In the genomic region with DNA sequence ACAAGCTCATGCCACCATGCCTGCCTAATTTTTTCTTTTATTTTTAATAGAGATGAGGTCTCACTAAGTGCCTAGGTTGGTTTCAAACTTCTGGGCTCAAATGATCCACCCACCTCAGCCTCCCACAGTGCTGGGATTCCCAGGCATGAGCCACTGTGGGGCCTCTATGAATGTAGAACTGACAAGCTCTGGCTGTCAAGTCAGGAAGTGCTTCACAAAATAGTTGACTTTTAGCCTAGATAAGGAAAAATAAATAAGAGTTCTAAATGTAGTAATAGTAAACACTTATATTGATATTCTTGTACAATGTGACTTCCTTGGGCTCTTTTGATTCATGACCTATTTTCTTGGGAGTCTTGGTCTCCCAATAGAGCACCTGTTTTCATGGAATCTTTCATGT, we compare ENCODE assay signal across 15 cellular contexts. TPM values are rescaled to one million over a fixed set of nuclear protein-coding genes. Genes with fewer than 3 reads are reported as not detected.
DNase-seq lines count a peak whose midpoint lies in the region; ATAC-seq, FAIRE-seq and TF ChIP-seq lines count a peak whose summit lies in the region.
"Had no signal": no experiment of that assay in that cellular context is flagged by ENCODE, and none has a peak within 500 bp of the region (broad histone marks: within the 10 kb centered on the region; RNA-seq: fewer than 3 reads in every experiment).

No MANE protein-coding gene starts in this region.

- TF ChIP-seq RAD21 in HepG2 (CRISPR knock-in tag; IDR thresholded peaks at IDR 0.05), result no peak

- POLR2A ChIA-PET in HepG2 (lab: Yijun Ruan, JAX), result no interaction called here

- peaks cover 14% of the 10 kb centered on the region for H3K4me1 ChIP-seq in HepG2 (ENCODE audit: insufficient read depth, low read length)
- H3K4me1 ChIP-seq in pancreas, result peaks cover 5 to 27% (median 7%) of the 10 kb centered on the region in 3 donors
- H3K4me1 ChIP-seq: HAP-1 had no signal

- H3K4me3 ChIP-seq in HepG2 (replicated peaks in 1 of 3; ENCODE audit: insufficient read depth in 1 of 3, low read depth in 2 of 3, low read length in 3 of 3) (no peak overlapping the region), pancreas (no peak overlapping the region)
- H3K4me3 ChIP-seq: HAP-1 had no signal

- H3K4me3 Mint-ChIP-seq in type B pancreatic cell, result peak overlapping the region; percentile 5
- no peak overlapping the region for H3K4me3 Mint-ChIP-seq in activated naive CD8-positive, alpha-beta T cell treated with anti-CD3 and anti-CD28 coated beads, Interleukin-2, amount 50 U/mL, for 24 hours
- H3K4me3 Mint-ChIP-seq: CD4-positive, alpha-beta T cell had no signal

- no peak for TF ChIP-seq POLR2A in HepG2 (IDR thresholded peaks at IDR 0.05; ENCODE audit: insufficient read depth in 1 of 2, low read depth in 2 of 2, low read length in 2 of 2)

- no peaks in the 10 kb centered on the region for H3K79me2 ChIP-seq in HepG2 (ENCODE audit: insufficient read depth, low read length)

- TF ChIP-seq EP300 in HepG2 (IDR thresholded peaks at IDR 0.05; ENCODE audit: low read depth in 2 of 2, low read length in 2 of 2) (no peak; a peak in 1 of 4 replicates), HepG2 (CRISPR knock-in tag; IDR thresholded peaks at IDR 0.05; ENCODE audit: borderline replicate concordance) (no peak)

- CTCF ChIA-PET in HepG2 (lab: Yijun Ruan, JAX; ENCODE audit: low intra/inter-chr PET ratio, low total read pairs), result no interaction called here

- intact Hi-C loops in HepG2 (cut with micrococcal nuclease; ENCODE audit: unreplicated experiment) (no loop called here), pancreas (cut with DNase I) (no loop called here)

- ATAC-seq in HepG2 (no peak; the same call in 2 of the 3 replicates), pancreas (peak; percentile 60 to 82 (median 78))
- no peak for ATAC-seq in activated naive CD8-positive, alpha-beta T cell treated with anti-CD3 and anti-CD28 coated beads, Interleukin-2, amount 50 U/mL, for 24 hours

- H3K4me1 Mint-ChIP-seq in type B pancreatic cell (ENCODE audit: unreplicated experiment), result no peaks in the 10 kb centered on the region
- H3K4me1 Mint-ChIP-seq in activated naive CD8-positive, alpha-beta T cell treated with anti-CD3 and anti-CD28 coated beads, Interleukin-2, amount 50 U/mL, for 24 hours, result no peaks in the 10 kb centered on the region

- no peaks in the 10 kb centered on the region for H3K36me3 ChIP-seq in HepG2 (replicated peaks in 1 of 2; ENCODE audit: control insufficient read depth in 1 of 2, insufficient read depth in 2 of 2, low read length in 2 of 2)
- H3K36me3 ChIP-seq in pancreas, result no peaks in the 10 kb centered on the region
- H3K36me3 ChIP-seq: HAP-1 had no signal

- no peaks in the 10 kb centered on the region for H3K9me3 Mint-ChIP-seq in type B pancreatic cell
- H3K9me3 Mint-ChIP-seq in activated naive CD8-positive, alpha-beta T cell treated with anti-CD3 and anti-CD28 coated beads, Interleukin-2, amount 50 U/mL, for 24 hours, result no peaks in the 10 kb centered on the region
- H3K9me3 Mint-ChIP-seq: CD4-positive, alpha-beta T cell had no signal

- FAIRE-seq in HepG2 (lab: Jason Lieb, UNC) (no peak), pancreas (lab: Jason Lieb, UNC) (no peak), GM19239 (lab: Jason Lieb, UNC) (no peak)
- FAIRE-seq: A204.1, H1 had no signal

- H3K36me3 Mint-ChIP-seq in type B pancreatic cell, result no peaks in the 10 kb centered on the region
- H3K36me3 Mint-ChIP-seq in activated naive CD8-positive, alpha-beta T cell treated with anti-CD3 and anti-CD28 coated beads, Interleukin-2, amount 50 U/mL, for 24 hours (ENCODE audit: low read depth), result no peaks in the 10 kb centered on the region

- no peak for DNase-seq in HepG2 (ENCODE audit: low spot score)
- DNase-seq in pancreas, result no peak
- DNase-seq in type B pancreatic cell (ENCODE audit: extremely low spot score, unreplicated experiment), result no peak
- DNase-seq in activated naive CD8-positive, alpha-beta T cell treated with anti-CD3 and anti-CD28 coated beads, Interleukin-2, amount 50 U/mL, for 24 hours, result no peak
- no peak for DNase-seq in cerebellar cortex (ENCODE audit: low spot score)
- no peak for DNase-seq in GM19239 (ENCODE audit: insufficient read length, low spot score)
- DNase-seq: ACHN; CD4-positive, alpha-beta T cell; DMS79 treated with DMSO at 0.1 percent for 48 hours; GF-D8 had no signal

- H2AFZ ChIP-seq in HepG2 (ENCODE audit: low read length), result no peak overlapping the region

- no TSS peak for BruUV-seq in HepG2 (replicated peaks; lab: Mats Ljungman, UMichigan)

- H3K27me3 Mint-ChIP-seq in type B pancreatic cell, result no peaks in the 10 kb centered on the region
- no peaks in the 10 kb centered on the region for H3K27me3 Mint-ChIP-seq in activated naive CD8-positive, alpha-beta T cell treated with anti-CD3 and anti-CD28 coated beads, Interleukin-2, amount 50 U/mL, for 24 hours
- H3K27me3 Mint-ChIP-seq: CD4-positive, alpha-beta T cell had no signal

- 0 out of 2 replicates have a peak overlapping the region, but pooled peaks have one; percentile 2 for H3K4me2 ChIP-seq in HepG2 (ENCODE audit: low read depth, low read length)

- in situ Hi-C loops in HepG2 (cut with HindIII; ENCODE audit: extremely low pct_ligation_motif_present, low pct_unique_long_range_greater_than_20kb), result no loop called here

- H3K27ac Mint-ChIP-seq in type B pancreatic cell, result peak overlapping the region; percentile 5
- H3K27ac Mint-ChIP-seq in activated naive CD8-positive, alpha-beta T cell treated with anti-CD3 and anti-CD28 coated beads, Interleukin-2, amount 50 U/mL, for 24 hours, result no peak overlapping the region
- H3K27ac Mint-ChIP-seq: CD4-positive, alpha-beta T cell had no signal

- no peak overlapping the region for H3K9ac ChIP-seq in HepG2 (ENCODE audit: insufficient read depth, low read depth, low read length)

- H4K20me1 ChIP-seq in HepG2 (ENCODE audit: insufficient read depth, low read length), result no peaks in the 10 kb centered on the region

- H3K9me3 ChIP-seq in HepG2 (ENCODE audit: low read length) (no peaks in the 10 kb centered on the region), pancreas (no peaks in the 10 kb centered on the region)
- H3K9me3 ChIP-seq: HAP-1 had no signal

- no peak overlapping the region for H3K27ac ChIP-seq in HepG2 (ENCODE audit: extremely low read length, insufficient read depth, low read length)
- H3K27ac ChIP-seq in pancreas, result no peak overlapping the region
- H3K27ac ChIP-seq: C4-2B had no signal

- H3K27me3 ChIP-seq in HepG2 (ENCODE audit: control insufficient read depth in 1 of 2, insufficient read depth in 2 of 2, low read length in 2 of 2) (no peaks in the 10 kb centered on the region), pancreas (no peaks in the 10 kb centered on the region)

- TF ChIP-seq CTCF in HepG2 (CRISPR knock-in tag; IDR thresholded peaks at IDR 0.05) (no peak), pancreas (IDR thresholded peaks at IDR 0.05) (no peak), type B pancreatic cell (conservative IDR thresholded peaks at IDR 0.05) (no peak)

TF ChIP-seq in HepG2, 621 proteins besides CTCF, POLR2A, EP300 and RAD21 (continues in another document):
- TF ChIP-seq, protein P1, sequence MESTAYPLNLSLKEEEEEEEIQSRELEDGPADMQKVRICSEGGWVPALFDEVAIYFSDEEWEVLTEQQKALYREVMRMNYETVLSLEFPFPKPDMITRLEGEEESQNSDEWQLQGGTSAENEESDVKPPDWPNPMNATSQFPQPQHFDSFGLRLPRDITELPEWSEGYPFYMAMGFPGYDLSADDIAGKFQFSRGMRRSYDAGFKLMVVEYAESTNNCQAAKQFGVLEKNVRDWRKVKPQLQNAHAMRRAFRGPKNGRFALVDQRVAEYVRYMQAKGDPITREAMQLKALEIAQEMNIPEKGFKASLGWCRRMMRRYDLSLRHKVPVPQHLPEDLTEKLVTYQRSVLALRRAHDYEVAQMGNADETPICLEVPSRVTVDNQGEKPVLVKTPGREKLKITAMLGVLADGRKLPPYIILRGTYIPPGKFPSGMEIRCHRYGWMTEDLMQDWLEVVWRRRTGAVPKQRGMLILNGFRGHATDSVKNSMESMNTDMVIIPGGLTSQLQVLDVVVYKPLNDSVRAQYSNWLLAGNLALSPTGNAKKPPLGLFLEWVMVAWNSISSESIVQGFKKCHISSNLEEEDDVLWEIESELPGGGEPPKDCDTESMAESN (CRISPR knock-in tag; conservative IDR thresholded peaks at IDR 0.05), result no peak
- TF ChIP-seq ZNF782 (CRISPR knock-in tag; IDR thresholded peaks at IDR 0.05; ENCODE audit: borderline replicate concordance) (no peak), ZFP37 (CRISPR knock-in tag; IDR thresholded peaks at IDR 0.05; ENCODE audit: borderline replicate concordance) (no peak), PPARG (CRISPR knock-in tag; conservative IDR thresholded peaks at IDR 0.05) (0 out of 2 replicates have a peak, but pooled peaks have one; percentile 58)

RNA-seq across cellular contexts. Expression of a gene that starts 40.0 kb away (rescaled TPM):
- total RNA-seq in HepG2 (2016; rRNA removed; fragmentation: Illumina TruSeq; extraction: Trizol), result 0.13 TPM in 1 of 2 replicates, not detected in the other
- total RNA-seq in HepG2 (2016; cell fraction: cytosol; rRNA removed; fragmentation: Illumina TruSeq; extraction: Trizol; ENCODE audit: low read depth), result 0.30 and 0.79 TPM in 2 replicates
- not detected in 2 replicates for total RNA-seq in HepG2 (2016; cell fraction: insoluble cytoplasmic fraction; rRNA removed; fragmentation: Illumina TruSeq; extraction: Trizol)
- 0.24 and 0.28 TPM in 2 replicates for total RNA-seq in HepG2 (2016; cell fraction: membrane; rRNA removed; fragmentation: Illumina TruSeq; extraction: Trizol)
- 0.37 TPM in 1 of 2 replicates, not detected in the other for total RNA-seq in HepG2 (2016; cell fraction: nucleus; rRNA removed; fragmentation: Illumina TruSeq; extraction: Trizol)
- polyA plus RNA-seq in HepG2 (2011; rRNA removed), result 0.08 TPM in 1 of 2 replicates, not detected in the other
- not detected in 2 replicates for polyA plus RNA-seq in HepG2 (2011; cell fraction: cytosol; rRNA removed)
- polyA plus RNA-seq in HepG2 (2011; cell fraction: nucleus; rRNA removed), result 0.10 and 0.59 TPM in 2 replicates
- polyA plus RNA-seq in HepG2 (2012), result 0.11 TPM in 1 of 2 replicates, not detected in the other
- not detected in 2 replicates for polyA plus RNA-seq in HepG2 (2016; cell fraction: cytosol; fragmentation: Illumina TruSeq; extraction: Trizol; ENCODE audit: low read depth)
- not detected in 2 replicates for polyA plus RNA-seq in HepG2 (2016; cell fraction: insoluble cytoplasmic fraction; fragmentation: Illumina TruSeq; extraction: Trizol; ENCODE audit: low read depth)
- not detected in 2 replicates for polyA plus RNA-seq in HepG2 (2016; cell fraction: membrane; fragmentation: Illumina TruSeq; extraction: Trizol; ENCODE audit: low read depth)
- polyA plus RNA-seq in HepG2 (2016; cell fraction: nucleus; fragmentation: Illumina TruSeq; extraction: Trizol; ENCODE audit: insufficient read depth, low read depth), result not detected in 2 replicates
- not detected in 2 replicates for polyA minus RNA-seq in HepG2 (2011; rRNA and poly(A)+ RNA removed; ENCODE audit: low replicate concordance)
- polyA minus RNA-seq in HepG2 (2011; cell fraction: cytosol; rRNA and poly(A)+ RNA removed), result not detected in 2 replicates
- 1.5 and 1.7 TPM in 2 replicates for polyA minus RNA-seq in HepG2 (2011; cell fraction: nucleus; rRNA and poly(A)+ RNA removed)
- total RNA-seq in pancreas, result 1 to 10 TPM; 1.2 to 6.7 (median 5.9) TPM
- 1 to 10 TPM; 1.3 to 5.3 TPM for polyA plus RNA-seq in pancreas
- 3.8 and 138 TPM in 2 replicates for total RNA-seq in type B pancreatic cell (ENCODE audit: low replicate concordance)
- total RNA-seq: CD4-positive, alpha-beta T cell had no signal
- polyA plus RNA-seq: BJ had no signal

Comparison
In these comparisons a context has a peak if more than half of its experiments do, and no peak if none do; other contexts are left out.
1. ATAC-seq: peak in pancreas (4 of 4); none in HepG2 (single experiment) and activated naive CD8-positive, alpha-beta T cell treated with anti-CD3 and anti-CD28 coated beads, Interleukin-2, amount 50 U/mL, for 24 hours (single experiment).